ENCODE assay signal across 8 cellular contexts in the genomic region with DNA sequence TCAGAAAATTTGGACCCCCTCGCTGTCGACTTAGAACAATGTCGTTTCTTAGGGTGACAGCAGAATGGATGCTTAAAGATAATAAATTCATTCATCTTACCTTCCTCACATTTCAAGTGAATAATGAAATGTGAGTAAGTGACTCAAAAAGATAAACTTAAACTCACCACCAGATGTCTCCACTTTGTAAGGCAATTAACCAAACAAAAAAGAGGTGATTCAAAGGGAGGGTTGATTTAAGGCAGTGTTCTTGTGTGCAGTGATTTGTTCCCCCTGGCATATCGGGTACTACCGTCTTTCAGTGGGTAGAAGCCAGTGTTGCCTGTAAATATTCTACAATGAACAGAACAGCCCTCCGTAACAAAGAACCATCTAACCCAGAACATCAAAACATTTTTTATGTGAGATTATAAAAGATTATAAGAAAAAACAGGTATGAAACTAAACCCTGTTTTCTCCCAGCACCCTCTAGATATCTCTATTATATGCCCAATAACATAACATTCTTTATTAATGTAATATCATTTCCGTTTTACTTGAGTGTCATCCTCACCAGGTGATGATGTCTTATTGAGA.
A peak's percentile ranks its signal among the peaks of the same experiment; 100 is the strongest.
DNase-seq lines count a peak whose midpoint lies in the region; ATAC-seq and TF ChIP-seq lines count a peak whose summit lies in the region.

No MANE protein-coding gene starts in this region.

- no peaks in the 10 kb centered on the region for H3K9me3 ChIP-seq in lower lobe of right lung

- ATAC-seq in lower lobe of right lung: no peak

- peaks cover 5% of the 10 kb centered on the region for H3K4me1 ChIP-seq in lower lobe of right lung

- H3K27ac ChIP-seq in lower lobe of right lung: no peak overlapping the region

- H3K4me3 ChIP-seq in epithelial cell of esophagus (ENCODE audit: low read length) (no peak overlapping the region), lower lobe of right lung (no peak overlapping the region)

- intact Hi-C loops in lower lobe of right lung (cut with DNase I): no loop called here

- no peaks in the 10 kb centered on the region for H3K36me3 ChIP-seq in lower lobe of right lung

- no peaks in the 10 kb centered on the region for H3K27me3 ChIP-seq in lower lobe of right lung (ENCODE audit: low read depth)

- DNase-seq in DMS 273 (lab: John Stamatoyannopoulos, UW; ENCODE audit: unreplicated experiment) (peak; percentile 20), DMS 273 treated with DMSO at 0.1 percent for 48 hours (lab: John Stamatoyannopoulos, UW) (no peak), NCI-H69 (lab: John Stamatoyannopoulos, UW) (peak; percentile 51), epithelial cell of esophagus (ENCODE audit: low read depth) (peak; percentile 65), renal cortical epithelial cell (ENCODE audit: low read depth) (peak; percentile 25), middle frontal gyrus (ENCODE audit: extremely low spot score, low spot score) (no peak), lower lobe of right lung (no peak)
- DNase-seq in activated naive CD4-positive, alpha-beta T cell treated with anti-CD3 and anti-CD28 coated beads, Interleukin-2, amount 50 U/mL, for 16 hours: no peak

- peak; percentile 53 for TF ChIP-seq CTCF in epithelial cell of esophagus (IDR thresholded peaks at IDR 0.05; ENCODE audit: insufficient read depth, low read depth, low read length, missing control alignments)
- no peak for TF ChIP-seq CTCF in lower lobe of right lung (IDR thresholded peaks at IDR 0.05)

Comparison
In these comparisons a context has a peak if more than half of its experiments do, and no peak if none do; other contexts are left out.
1. DNase-seq: peak in DMS 273 (single experiment), NCI-H69 (single experiment), epithelial cell of esophagus (single experiment) and renal cortical epithelial cell (single experiment); none in DMS 273 treated with DMSO at 0.1 percent for 48 hours (single experiment), middle frontal gyrus (single experiment), activated naive CD4-positive, alpha-beta T cell treated with anti-CD3 and anti-CD28 coated beads, Interleukin-2, amount 50 U/mL, for 16 hours (single experiment) and lower lobe of right lung (single experiment).